In the genomic region with DNA sequence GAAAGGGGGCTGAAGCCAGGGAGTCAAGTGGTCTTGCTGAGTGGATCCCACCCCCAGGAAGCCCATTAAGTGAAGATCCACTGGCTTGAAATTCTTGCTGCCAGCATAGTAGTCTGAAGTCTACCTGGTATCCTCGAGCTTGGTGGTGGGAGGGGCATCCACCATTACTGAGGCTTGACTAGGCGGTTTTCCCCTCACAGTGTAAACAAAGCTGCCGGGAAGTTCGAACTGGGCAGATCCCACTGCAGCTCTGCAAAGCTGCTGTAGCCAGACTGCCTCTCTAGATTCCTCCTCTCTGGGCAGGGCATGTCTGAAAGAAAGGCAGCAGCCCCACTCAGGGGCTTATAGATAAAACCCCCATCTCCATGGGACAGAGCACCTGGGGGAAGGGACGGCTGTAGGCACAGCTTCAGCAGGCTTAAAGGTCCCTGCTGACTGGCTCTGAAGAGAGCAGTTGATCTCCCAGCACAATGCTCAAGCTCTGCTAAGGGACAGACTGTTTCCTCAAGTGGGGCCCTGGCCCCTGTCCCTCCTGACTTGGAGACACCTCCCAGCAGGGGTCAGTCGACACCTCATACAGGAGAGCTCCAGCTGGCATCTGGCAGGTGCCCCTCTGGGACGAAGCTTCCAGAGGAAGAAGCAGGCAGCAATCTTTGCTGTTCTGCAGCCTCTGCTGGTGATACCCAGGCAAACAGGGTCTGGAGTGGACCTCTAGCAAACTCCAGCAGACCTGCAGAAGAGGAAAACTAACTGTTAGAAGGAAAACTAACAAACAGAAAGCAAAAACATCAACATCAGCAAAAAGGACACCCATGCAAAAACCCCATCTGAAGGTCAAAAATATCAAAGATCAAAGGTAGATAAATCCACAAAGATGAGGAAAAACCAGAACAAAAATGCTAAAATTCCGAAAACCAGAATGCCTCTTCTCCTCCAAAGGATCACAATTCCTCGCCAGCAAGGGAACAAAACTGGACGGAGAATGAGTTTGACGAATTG, we compare ENCODE assay signal across 8 cellular contexts.
A peak's percentile ranks its signal among the peaks of the same experiment; 100 is the strongest.
DNase-seq lines count a peak whose midpoint lies in the region; ATAC-seq and TF ChIP-seq lines count a peak whose summit lies in the region.
"Not testable (repeated sequence)": the region's sequence is repeated elsewhere in the genome, so short reads cannot be mapped to it uniquely, and the experiment has no call there.

No MANE protein-coding gene starts in this region.

- H3K4me1 Mint-ChIP-seq in GM23338: not testable (repeated sequence)
- peaks cover 12% of the 10 kb centered on the region for H3K4me1 Mint-ChIP-seq in WTC11

- H3K9me3 Mint-ChIP-seq in GM23338: not testable (repeated sequence)
- H3K9me3 Mint-ChIP-seq in WTC11: peaks cover 18% of the 10 kb centered on the region

- H3K4me3 ChIP-seq in GM23338, smooth muscle cell: not testable (repeated sequence)

- H3K9ac ChIP-seq in smooth muscle cell (ENCODE audit: low read depth): not testable (repeated sequence)

- H3K79me2 ChIP-seq in GM23338 (replicated peaks; ENCODE audit: insufficient read depth); smooth muscle cell (ENCODE audit: low read depth): not testable (repeated sequence)

- not testable (repeated sequence) for H3K27me3 ChIP-seq in GM23338 (ENCODE audit: insufficient read depth); smooth muscle cell (ENCODE audit: low read depth)

- H3K9me2 ChIP-seq in GM23338 (ENCODE audit: insufficient read depth): not testable (repeated sequence)

- not testable (repeated sequence) for H3K4me3 Mint-ChIP-seq in GM23338, WTC11

- H3K27ac ChIP-seq in GM23338 (ENCODE audit: low read depth); smooth muscle cell (ENCODE audit: low read depth): not testable (repeated sequence)

- H3K27me3 Mint-ChIP-seq in GM23338 (ENCODE audit: insufficient read depth, low read depth, poor library complexity); WTC11 (ENCODE audit: low read depth): not testable (repeated sequence)

- H4K20me1 ChIP-seq in GM23338 (replicated peaks; ENCODE audit: insufficient read depth); smooth muscle cell (ENCODE audit: low read depth): not testable (repeated sequence)

- not testable (repeated sequence) for H3K4me2 ChIP-seq in GM23338
- peak overlapping the region; percentile 35 for H3K4me2 ChIP-seq in smooth muscle cell

- ATAC-seq in GM23338: not testable (repeated sequence)
- ATAC-seq in WTC11: peak; percentile 58

- CTCF ChIA-PET in WTC11 (lab: Charles Lee): not testable (repeated sequence)

- peak overlapping the region; percentile 80 for H2AFZ ChIP-seq in GM23338
- peak overlapping the region; percentile 62 for H2AFZ ChIP-seq in smooth muscle cell (ENCODE audit: low read depth)

- H3K9me3 ChIP-seq in smooth muscle cell (replicated peaks; ENCODE audit: low read depth): not testable (repeated sequence)

- H3K36me3 ChIP-seq in GM23338 (ENCODE audit: insufficient read depth); smooth muscle cell (ENCODE audit: low read depth): not testable (repeated sequence)

- H3F3A ChIP-seq in GM23338 (replicated peaks; ENCODE audit: low read depth); smooth muscle cell (ENCODE audit: low read depth): not testable (repeated sequence)

- TF ChIP-seq CTCF in GM23338 (conservative IDR thresholded peaks at IDR 0.05; ENCODE audit: low read depth in 2 of 2); WTC11 (IDR thresholded peaks at IDR 0.05); smooth muscle cell (IDR thresholded peaks at IDR 0.05; ENCODE audit: borderline replicate concordance, insufficient read depth, poor library complexity, severe bottlenecking): not testable (repeated sequence)

- H3K27ac Mint-ChIP-seq in GM23338, WTC11: not testable (repeated sequence)

- WGBS in smooth muscle cell (ENCODE audit: low lambda C conversion rate): 67% methylated on average over 11 of the region's 11 CpGs

- not testable (repeated sequence) for H3K36me3 Mint-ChIP-seq in GM23338 (ENCODE audit: low read depth); WTC11

- peak; percentile 6 for DNase-seq in DMS 273 (lab: John Stamatoyannopoulos, UW; ENCODE audit: unreplicated experiment)
- DNase-seq in GM23338 (ENCODE audit: low spot score); smooth muscle cell (lab: John Stamatoyannopoulos, UW; ENCODE audit: unreplicated experiment): not testable (repeated sequence)
- DNase-seq in NAMALWA (ENCODE audit: low spot score): peak; percentile 6
- DNase-seq in NCI-H82 (lab: John Stamatoyannopoulos, UW): peak; percentile 6
- peak; percentile 31 for DNase-seq in SHP77 (lab: John Stamatoyannopoulos, UW)
- DNase-seq in WTC11 (ENCODE audit: low spot score): peak; percentile 22
- DNase-seq in islet precursor cell: peak; percentile 58

- not testable (repeated sequence) for H3K4me1 ChIP-seq in GM23338 (ENCODE audit: insufficient read depth); smooth muscle cell (ENCODE audit: low read depth)

- POLR2A ChIA-PET in WTC11 (lab: Charles Lee): not testable (repeated sequence)
